Comparison of ENCODE assay signal across 8 cellular contexts in genomic region chr14:21070610-21071224, GRCh38. TPM values are rescaled to one million over a fixed set of nuclear protein-coding genes. Genes with fewer than 3 reads are reported as not detected.
DNase-seq lines count a peak whose midpoint lies in the region; ATAC-seq and TF ChIP-seq lines count a peak whose summit lies in the region.

No MANE protein-coding gene starts in this region.

- H3K4me3 ChIP-seq in HUES64 (ENCODE audit: low read length) (peak overlapping the region; percentile 80), foreskin fibroblast (ENCODE audit: low read depth in 1 of 2, low read length in 2 of 2) (peak overlapping the region; percentile 85 to 86)

- no peaks in the 10 kb centered on the region for H3K9me3 Mint-ChIP-seq in CD4-positive, alpha-beta T cell
- H3K9me3 Mint-ChIP-seq in activated CD4-positive, alpha-beta memory T cell treated with anti-CD3 and anti-CD28 coated beads, Interleukin-2, amount 10 ng/mL, durations not matched to agents 7 days and 5 days: no peaks in the 10 kb centered on the region
- H3K9me3 Mint-ChIP-seq in nephron progenitor cell: no peaks in the 10 kb centered on the region

- H3K27ac ChIP-seq in CD4-positive, alpha-beta T cell (ENCODE audit: low read depth, low read length): no peak overlapping the region
- peak overlapping the region; percentile 90 for H3K27ac ChIP-seq in HUES64 (ENCODE audit: low read depth, low read length)

- no peak overlapping the region for H3K27ac Mint-ChIP-seq in CD4-positive, alpha-beta T cell
- peak overlapping the region; percentile 6 for H3K27ac Mint-ChIP-seq in activated CD4-positive, alpha-beta memory T cell treated with anti-CD3 and anti-CD28 coated beads, Interleukin-2, amount 10 ng/mL, durations not matched to agents 7 days and 5 days
- peak overlapping the region; percentile 99 for H3K27ac Mint-ChIP-seq in nephron progenitor cell

- no peak for TF ChIP-seq CTCF in CD4-positive, alpha-beta T cell (IDR thresholded peaks at IDR 0.05)
- TF ChIP-seq CTCF in foreskin fibroblast (IDR thresholded peaks at IDR 0.05; ENCODE audit: low read depth, low read length) (no peak), nephron progenitor cell (IDR thresholded peaks at IDR 0.05) (no peak)

- peak overlapping the region; percentile 69 for H3K9ac ChIP-seq in HUES64 (ENCODE audit: low read depth, low read length)

- H3K4me3 Mint-ChIP-seq in CD4-positive, alpha-beta T cell: peak overlapping the region; percentile 86
- peak overlapping the region; percentile 65 for H3K4me3 Mint-ChIP-seq in activated CD4-positive, alpha-beta memory T cell treated with anti-CD3 and anti-CD28 coated beads, Interleukin-2, amount 10 ng/mL, durations not matched to agents 7 days and 5 days
- peak overlapping the region; percentile 94 for H3K4me3 Mint-ChIP-seq in nephron progenitor cell

- H3K36me3 ChIP-seq in HUES64 (ENCODE audit: insufficient read depth, low read length): peaks cover 34% of the 10 kb centered on the region

- peaks cover 37% of the 10 kb centered on the region for H3K4me1 Mint-ChIP-seq in CD4-positive, alpha-beta T cell (ENCODE audit: low read depth)
- H3K4me1 Mint-ChIP-seq in activated CD4-positive, alpha-beta memory T cell treated with anti-CD3 and anti-CD28 coated beads, Interleukin-2, amount 10 ng/mL, durations not matched to agents 7 days and 5 days: peaks cover 39% of the 10 kb centered on the region
- peaks cover 58% of the 10 kb centered on the region for H3K4me1 Mint-ChIP-seq in nephron progenitor cell

- peaks cover 75% of the 10 kb centered on the region for H3K27me3 Mint-ChIP-seq in CD4-positive, alpha-beta T cell
- H3K27me3 Mint-ChIP-seq in activated CD4-positive, alpha-beta memory T cell treated with anti-CD3 and anti-CD28 coated beads, Interleukin-2, amount 10 ng/mL, durations not matched to agents 7 days and 5 days: peaks cover 72% of the 10 kb centered on the region
- no peaks in the 10 kb centered on the region for H3K27me3 Mint-ChIP-seq in nephron progenitor cell (ENCODE audit: low read depth, poor library complexity)

- H3K27me3 ChIP-seq in CD4-positive, alpha-beta T cell (ENCODE audit: control insufficient read depth, insufficient read depth, low read length): peaks cover 59% of the 10 kb centered on the region
- H3K27me3 ChIP-seq in HUES64 (ENCODE audit: insufficient read depth, low read length): peaks cover 17% of the 10 kb centered on the region

- CTCF ChIA-PET in CD4-positive, alpha-beta T cell (lab: Charles Lee): interaction anchor here (0.9 to 2.7 kb wide), 5 partner anchors 18 to 56 kb away, joined by 3 to 26 read pairs (median 10); no protein-coding TSS in a partner anchor
- CTCF ChIA-PET in activated CD4-positive, alpha-beta memory T cell treated with anti-CD3 and anti-CD28 coated beads, Interleukin-2, amount 10 ng/mL, durations not matched to agents 7 days and 5 days (lab: Charles Lee): interaction anchor here (0.9 to 3.7 kb wide), 9 partner anchors 17 to 64 kb away, joined by 3 to 20 read pairs (median 4); no protein-coding TSS in a partner anchor

- ATAC-seq in CD4-positive, alpha-beta T cell (ENCODE audit: poor library complexity): peak; percentile 39
- ATAC-seq in GM18870 (IDR thresholded peaks at IDR 0.05; ENCODE audit: unreplicated experiment): peak; percentile 4

- peaks cover 14% of the 10 kb centered on the region for H3K4me1 ChIP-seq in HUES64 (ENCODE audit: insufficient read depth, low read length)

- under 1% methylated on average over 23 of the region's 23 CpGs for WGBS in HUES64

- H3K36me3 Mint-ChIP-seq in CD4-positive, alpha-beta T cell (ENCODE audit: low read depth): no peaks in the 10 kb centered on the region
- peaks cover 2% of the 10 kb centered on the region for H3K36me3 Mint-ChIP-seq in activated CD4-positive, alpha-beta memory T cell treated with anti-CD3 and anti-CD28 coated beads, Interleukin-2, amount 10 ng/mL, durations not matched to agents 7 days and 5 days (ENCODE audit: low read depth)
- H3K36me3 Mint-ChIP-seq in nephron progenitor cell (ENCODE audit: low read depth): peaks cover 20% of the 10 kb centered on the region

- peak in 1 of 10 experiments; percentile 25 for DNase-seq in CD4-positive, alpha-beta T cell
- no peak for DNase-seq in activated CD4-positive, alpha-beta memory T cell treated with anti-CD3 and anti-CD28 coated beads, Interleukin-2, amount 10 ng/mL, durations not matched to agents 7 days and 5 days
- DNase-seq in foreskin fibroblast (peak; percentile 33 to 73), nephron progenitor cell (peak; percentile 82), NCI-H187 treated with DMSO at 0.1 percent for 48 hours (lab: John Stamatoyannopoulos, UW) (no peak)
- no peak for DNase-seq in NK-92 treated with Interleukin-12 subunit alpha and Interleukin-12 subunit beta, amount 100 ng/mL, for 24 hours (lab: John Stamatoyannopoulos, UW)

- intact Hi-C loops in CD4-positive, alpha-beta T cell (cut with DNase I, micrococcal nuclease): no loop called here

- no peaks in the 10 kb centered on the region for H3K9me3 ChIP-seq in CD4-positive, alpha-beta T cell (ENCODE audit: control insufficient read depth, low read length)
- no peaks in the 10 kb centered on the region for H3K9me3 ChIP-seq in HUES64 (ENCODE audit: insufficient read depth, low read depth, low read length)

- POLR2A ChIA-PET in CD4-positive, alpha-beta T cell (lab: Charles Lee): interaction anchor here (0.7 to 2.1 kb wide), 7 partner anchors 17 to 73 kb away, joined by 3 to 15 read pairs (median 6); partner anchors contain the start of gene ZNF219
- POLR2A ChIA-PET in activated CD4-positive, alpha-beta memory T cell treated with anti-CD3 and anti-CD28 coated beads, Interleukin-2, amount 10 ng/mL, durations not matched to agents 7 days and 5 days (lab: Charles Lee): interaction anchor here (0.8 to 3.0 kb wide), 10 partner anchors 9 to 77 kb away, joined by 3 to 19 read pairs (median 4); no protein-coding TSS in a partner anchor

RNA-seq across cellular contexts. Expression of gene ARHGEF40, which starts 0.6 kb away (rescaled TPM):
- total RNA-seq in CD4-positive, alpha-beta T cell: 1 to 10 TPM; 1.2 to 1.3 TPM
- polyA plus RNA-seq in HUES64 (2013, experiment 1 of 2): 43.1 TPM
- 44.1 TPM for polyA plus RNA-seq in HUES64 (2013, experiment 2 of 2)
- under 1 TPM; 0.18 to 0.28 TPM for total RNA-seq in activated CD4-positive, alpha-beta memory T cell treated with anti-CD3 and anti-CD28 coated beads, Interleukin-2, amount 10 ng/mL, durations not matched to agents 7 days and 5 days

RNA-seq across cellular contexts. Expression of gene RNASE8, which starts 13.1 kb away (rescaled TPM):
- not detected for total RNA-seq in CD4-positive, alpha-beta T cell
- polyA plus RNA-seq in HUES64 (2013, experiment 1 of 2): not detected
- polyA plus RNA-seq in HUES64 (2013, experiment 2 of 2): not detected
- total RNA-seq in activated CD4-positive, alpha-beta memory T cell treated with anti-CD3 and anti-CD28 coated beads, Interleukin-2, amount 10 ng/mL, durations not matched to agents 7 days and 5 days: not detected

RNA-seq across cellular contexts. Expression of gene ZNF219, which starts 27.7 kb away (rescaled TPM):
- total RNA-seq in CD4-positive, alpha-beta T cell: 10 to 100 TPM; 15.2 to 15.5 TPM
- 83.6 TPM for polyA plus RNA-seq in HUES64 (2013, experiment 1 of 2)
- polyA plus RNA-seq in HUES64 (2013, experiment 2 of 2): 87.7 TPM
- 1 to 10 TPM; 5.3 to 5.8 TPM for total RNA-seq in activated CD4-positive, alpha-beta memory T cell treated with anti-CD3 and anti-CD28 coated beads, Interleukin-2, amount 10 ng/mL, durations not matched to agents 7 days and 5 days

RNA-seq across cellular contexts. Expression of gene RNASE7, which starts 28.6 kb away (rescaled TPM):
- not detected for total RNA-seq in CD4-positive, alpha-beta T cell
- polyA plus RNA-seq in HUES64 (2013, experiment 1 of 2): not detected
- not detected for polyA plus RNA-seq in HUES64 (2013, experiment 2 of 2)
- not detected for total RNA-seq in activated CD4-positive, alpha-beta memory T cell treated with anti-CD3 and anti-CD28 coated beads, Interleukin-2, amount 10 ng/mL, durations not matched to agents 7 days and 5 days

RNA-seq across cellular contexts. Expression of gene TMEM253, which starts 30.1 kb away (rescaled TPM):
- total RNA-seq in CD4-positive, alpha-beta T cell: not detected
- polyA plus RNA-seq in HUES64 (2013, experiment 1 of 2): 1.5 TPM
- 0.63 TPM for polyA plus RNA-seq in HUES64 (2013, experiment 2 of 2)
- total RNA-seq in activated CD4-positive, alpha-beta memory T cell treated with anti-CD3 and anti-CD28 coated beads, Interleukin-2, amount 10 ng/mL, durations not matched to agents 7 days and 5 days: not detected

Comparison
In these comparisons a context has a peak if more than half of its experiments do, and no peak if none do; other contexts are left out.
1. DNase-seq: peak in foreskin fibroblast (2 of 2) and nephron progenitor cell (single experiment); none in activated CD4-positive, alpha-beta memory T cell treated with anti-CD3 and anti-CD28 coated beads, Interleukin-2, amount 10 ng/mL, durations not matched to agents 7 days and 5 days (single experiment), NK-92 treated with Interleukin-12 subunit alpha and Interleukin-12 subunit beta, amount 100 ng/mL, for 24 hours (single experiment) and NCI-H187 treated with DMSO at 0.1 percent for 48 hours (single experiment).
2. Peak in every context shown above with its lines, with median percentiles within 50 percentile points of each other: H3K4me3 Mint-ChIP-seq.